ENCODE assay signal across 8 cellular contexts in the genomic region with DNA sequence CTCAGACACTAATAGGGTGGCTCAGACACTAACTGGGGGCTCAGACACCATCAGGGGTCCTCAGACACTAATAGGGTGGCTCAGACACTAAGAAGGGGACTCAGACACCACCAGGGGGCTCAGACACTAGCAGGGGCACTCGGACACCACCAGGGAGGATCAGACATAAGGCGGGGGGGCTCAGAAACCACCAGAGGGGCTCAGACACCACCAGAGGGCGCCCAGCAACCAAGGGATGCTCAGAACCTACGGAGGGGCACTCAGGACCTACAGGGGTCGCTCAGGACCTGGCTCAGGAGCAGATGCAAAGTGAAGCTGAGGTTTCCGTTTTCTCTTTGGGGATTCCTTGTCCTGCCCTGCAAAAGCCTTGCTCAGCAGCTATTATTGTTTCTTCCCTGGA.
DNase-seq lines count a peak whose midpoint lies in the region; ATAC-seq and TF ChIP-seq lines count a peak whose summit lies in the region.

No MANE protein-coding gene starts in this region.

- intact Hi-C loops in left ventricle myocardium superior (cut with micrococcal nuclease), result no loop called here

- peak; percentile 60 for TF ChIP-seq CTCF in GM12874 (IDR thresholded peaks at IDR 0.05; ENCODE audit: insufficient read depth, low read depth, low read length)

- ATAC-seq in left ventricle myocardium superior (no peak), HG02678 (IDR thresholded peaks at IDR 0.05; ENCODE audit: unreplicated experiment) (no peak)

- DNase-seq in OCI-M1 (lab: John Stamatoyannopoulos, UW), result peak; percentile 13
- DNase-seq in activated T-helper 1 cell treated with Interleukin-2 at 50 U/mL for 16 hours (ENCODE audit: low read depth), result peak; percentile 35
- peak; percentile 58 to 59 for DNase-seq in stimulated activated CD4-positive, alpha-beta T cell treated with anti-CD3 and anti-CD28 coated beads, Interleukin-4, amount 100 ng/mL, for 4 hours
- no peak for DNase-seq in left ventricle myocardium superior
- no peak for DNase-seq in DMS153 treated with DMSO at 0.1 percent for 48 hours (lab: John Stamatoyannopoulos, UW; ENCODE audit: unreplicated experiment)
- DNase-seq in ureter (ENCODE audit: low spot score), result no peak

Comparison
In these comparisons a context has a peak if more than half of its experiments do, and no peak if none do; other contexts are left out.
1. DNase-seq: peak in OCI-M1 (single experiment), activated T-helper 1 cell treated with Interleukin-2 at 50 U/mL for 16 hours (single experiment) and stimulated activated CD4-positive, alpha-beta T cell treated with anti-CD3 and anti-CD28 coated beads, Interleukin-4, amount 100 ng/mL, for 4 hours (2 of 2); none in left ventricle myocardium superior (single experiment), DMS153 treated with DMSO at 0.1 percent for 48 hours (single experiment) and ureter (single experiment).